23 cellular contexts compared by ENCODE assay signal in the genomic region with DNA sequence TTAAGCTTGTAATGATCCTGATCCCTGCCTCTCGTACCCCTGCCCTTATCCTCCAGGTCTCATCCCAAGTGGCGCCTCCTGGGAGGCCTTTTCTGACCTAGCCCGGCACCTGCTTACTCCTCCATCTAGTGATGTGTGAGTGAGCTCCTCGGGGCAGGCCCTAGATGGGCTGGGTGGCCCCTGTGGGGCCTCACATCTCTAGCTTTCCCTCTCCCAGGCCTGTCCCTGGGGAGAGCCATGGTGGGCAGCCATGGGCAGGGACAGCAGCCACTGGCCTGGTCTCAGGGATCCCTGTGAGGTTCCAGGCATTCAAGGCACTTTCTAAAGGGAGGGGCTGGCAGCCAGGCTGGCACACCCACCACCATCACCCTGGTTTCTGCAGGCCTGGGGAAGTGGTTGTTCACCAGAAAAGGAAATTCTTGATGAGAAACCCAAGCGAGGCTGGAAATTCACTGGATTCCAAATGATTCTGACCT. TPM values are rescaled to one million over a fixed set of nuclear protein-coding genes. Genes with fewer than 3 reads are reported as not detected.
DNase-seq lines count a peak whose midpoint lies in the region; ATAC-seq, FAIRE-seq and TF ChIP-seq lines count a peak whose summit lies in the region.
"Had no signal": no experiment of that assay in that cellular context is flagged by ENCODE, and none has a peak within 500 bp of the region (broad histone marks: within the 10 kb centered on the region; RNA-seq: fewer than 3 reads in every experiment).

No MANE protein-coding gene starts in this region.

- BruUV-seq in K562 (replicated peaks; lab: Mats Ljungman, UMichigan): no TSS peak

- H3K36me3 ChIP-seq in K562 (ENCODE audit: control insufficient read depth, insufficient read depth, low read length): no peaks in the 10 kb centered on the region
- H3K36me3 ChIP-seq in mucosa of stomach (ENCODE audit: control insufficient read depth, insufficient read depth, low read length): no peaks in the 10 kb centered on the region
- H3K36me3 ChIP-seq in spleen: peaks cover 0 to 11% (median 0%) of the 10 kb centered on the region in 6 donors

- peaks cover 0 to 45% of the 10 kb centered on the region in 2 experiments; a peak in 3 of 5 replicates for H3K4me1 ChIP-seq in K562 (replicated peaks in 1 of 2; ENCODE audit: control insufficient read depth in 2 of 2, insufficient read depth in 2 of 2, low read length in 2 of 2)
- H3K4me1 ChIP-seq in mucosa of stomach (ENCODE audit: control insufficient read depth, insufficient read depth, low read length): peaks cover 21% of the 10 kb centered on the region
- peaks cover 12 to 49% (median 26%) of the 10 kb centered on the region in 6 donors for H3K4me1 ChIP-seq in spleen
- H3K4me1 ChIP-seq: SJSA1 had no signal

- peak in 2 of 4 experiments; percentile 55 to 60 for DNase-seq in K562 (ENCODE audit: extremely low read depth in 1 of 4, low spot score in 3 of 4)
- DNase-seq in spleen: no peak
- DNase-seq in left colon: no peak
- no peak for DNase-seq in AG08395 (ENCODE audit: low spot score)
- DNase-seq in glutamatergic neuron: no peak
- no peak for DNase-seq in NCI-H510A treated with DMSO at 0.1 percent for 48 hours (lab: John Stamatoyannopoulos, UW)
- DNase-seq: activated B cell treated with CpG ODN at 0.5 μM for 24 hours; activated CD4-positive, alpha-beta memory T cell treated with anti-CD3 and anti-CD28 coated beads, Interleukin-2, amount 10 ng/mL, durations not matched to agents 7 days and 5 days; activated naive CD4-positive, alpha-beta T cell treated with anti-CD3 and anti-CD28 coated beads, Interleukin-2, amount 50 U/mL, for 16 hours; activated T-cell treated with anti-CD3 and anti-CD28 coated beads, Interleukin-2, amount 50 U/mL, for 24 hours; DND-41; NCI-H774; OCI-M1; stimulated activated CD4-positive, alpha-beta T cell treated with anti-CD3 and anti-CD28 coated beads, Interleukin-2, amount 100 ng/mL, for 24 hours; stimulated activated naive CD8-positive, alpha-beta T cell treated with anti-CD3 and anti-CD28 coated beads, Interleukin-15, amount 100 ng/mL, for 72 hours; T-helper 17 cell had no signal

- H3K4me1 Mint-ChIP-seq in glutamatergic neuron (ENCODE audit: low read depth, unreplicated experiment): peaks cover 14% of the 10 kb centered on the region
- H3K4me1 Mint-ChIP-seq: activated B cell treated with CpG ODN at 0.5 μM for 24 hours; activated CD4-positive, alpha-beta memory T cell treated with anti-CD3 and anti-CD28 coated beads, Interleukin-2, amount 10 ng/mL, durations not matched to agents 7 days and 5 days; stimulated activated naive CD8-positive, alpha-beta T cell treated with anti-CD3 and anti-CD28 coated beads, Interleukin-15, amount 100 ng/mL, for 72 hours; T-helper 17 cell had no signal

- ATAC-seq in K562 (no peak), left colon (no peak)
- ATAC-seq: HepG2; stimulated activated naive CD8-positive, alpha-beta T cell treated with anti-CD3 and anti-CD28 coated beads, Interleukin-15, amount 100 ng/mL, for 72 hours; T-helper 17 cell had no signal

- TF ChIP-seq RAD21 in K562 (CRISPR knock-in tag; conservative IDR thresholded peaks at IDR 0.05 in 1 of 2, IDR thresholded peaks at IDR 0.05 in 1 of 2): no peak

- no peak overlapping the region for H2AFZ ChIP-seq in K562 (ENCODE audit: low read depth, low read length)

- peaks cover 7% of the 10 kb centered on the region for H3K9me3 Mint-ChIP-seq in glutamatergic neuron (ENCODE audit: unreplicated experiment)
- H3K9me3 Mint-ChIP-seq: activated B cell treated with CpG ODN at 0.5 μM for 24 hours; activated CD4-positive, alpha-beta memory T cell treated with anti-CD3 and anti-CD28 coated beads, Interleukin-2, amount 10 ng/mL, durations not matched to agents 7 days and 5 days; activated T-cell treated with anti-CD3 and anti-CD28 coated beads, Interleukin-2, amount 50 U/mL, for 24 hours; stimulated activated naive CD8-positive, alpha-beta T cell treated with anti-CD3 and anti-CD28 coated beads, Interleukin-15, amount 100 ng/mL, for 72 hours had no signal

- intact Hi-C loops in K562 (cut with micrococcal nuclease) (no loop called here), spleen (cut with DNase I; ENCODE audit: low total_unique reads) (no loop called here), left colon (cut with DNase I, micrococcal nuclease) (no loop called here)

- POLR2A ChIA-PET in K562 (lab: Yijun Ruan, JAX): interaction anchor here (0.8 to 19.9 kb wide), 5 partner anchors 12 to 63 kb away, joined by 3 to 414 read pairs (median 15); no protein-coding TSS in a partner anchor

- in situ Hi-C loops in K562 (cut with MboI): no loop called here

- 1% methylated on average over 5 of the region's 5 CpGs for WGBS in K562 (ENCODE audit: insufficient coverage, low coverage, missing lambda C conversion rate)
- WGBS in spleen, 5 donors: 75 to 90% (median 79%) methylated on average over 5 of the region's 5 CpGs

- no peak overlapping the region for H3K27ac Mint-ChIP-seq in glutamatergic neuron (ENCODE audit: unreplicated experiment)
- H3K27ac Mint-ChIP-seq: activated B cell treated with CpG ODN at 0.5 μM for 24 hours; activated CD4-positive, alpha-beta memory T cell treated with anti-CD3 and anti-CD28 coated beads, Interleukin-2, amount 10 ng/mL, durations not matched to agents 7 days and 5 days; activated T-cell treated with anti-CD3 and anti-CD28 coated beads, Interleukin-2, amount 50 U/mL, for 24 hours; stimulated activated naive CD8-positive, alpha-beta T cell treated with anti-CD3 and anti-CD28 coated beads, Interleukin-15, amount 100 ng/mL, for 72 hours; T-helper 17 cell had no signal

- no peak for TF ChIP-seq POLR2A in K562 (conservative IDR thresholded peaks at IDR 0.05)
- no peak for TF ChIP-seq POLR2A in spleen (IDR thresholded peaks at IDR 0.05)

- H4K20me1 ChIP-seq in K562 (replicated peaks; ENCODE audit: control insufficient read depth, insufficient read depth, low read length): peaks cover 100% of the 10 kb centered on the region

- H3K9me3 ChIP-seq in K562 (replicated peaks; ENCODE audit: control insufficient read depth, insufficient read depth, low read depth, low read length) (no peaks in the 10 kb centered on the region), mucosa of stomach (ENCODE audit: control insufficient read depth, low read length) (no peaks in the 10 kb centered on the region), spleen (no peaks in the 10 kb centered on the region)
- H3K9me3 ChIP-seq: SJSA1 had no signal

- CTCF ChIA-PET in K562 (lab: Yijun Ruan, JAX; ENCODE audit: low intra/inter-chr PET ratio): no interaction called here

- no peak overlapping the region for H3K4me3 Mint-ChIP-seq in glutamatergic neuron (ENCODE audit: unreplicated experiment)
- H3K4me3 Mint-ChIP-seq: activated B cell treated with CpG ODN at 0.5 μM for 24 hours; activated CD4-positive, alpha-beta memory T cell treated with anti-CD3 and anti-CD28 coated beads, Interleukin-2, amount 10 ng/mL, durations not matched to agents 7 days and 5 days; activated T-cell treated with anti-CD3 and anti-CD28 coated beads, Interleukin-2, amount 50 U/mL, for 24 hours; stimulated activated naive CD8-positive, alpha-beta T cell treated with anti-CD3 and anti-CD28 coated beads, Interleukin-15, amount 100 ng/mL, for 72 hours; T-helper 17 cell had no signal

- H3K27me3 ChIP-seq in K562 (ENCODE audit: control insufficient read depth in 2 of 2, insufficient read depth in 2 of 2, low read length in 2 of 2): peaks cover 94 to 100% of the 10 kb centered on the region in 2 experiments
- no peaks in the 10 kb centered on the region for H3K27me3 ChIP-seq in mucosa of stomach (ENCODE audit: control insufficient read depth, insufficient read depth, low read length)
- H3K27me3 ChIP-seq in spleen (replicated peaks in 1 of 7): no peaks in the 10 kb centered on the region
- H3K27me3 ChIP-seq: SJSA1 had no signal

- H3K79me2 ChIP-seq in K562 (ENCODE audit: control insufficient read depth, insufficient read depth, low read length): no peaks in the 10 kb centered on the region

- no peaks in the 10 kb centered on the region for H3K36me3 Mint-ChIP-seq in glutamatergic neuron (ENCODE audit: unreplicated experiment)

- no peak overlapping the region for H3K4me2 ChIP-seq in K562 (ENCODE audit: insufficient read depth, low read length)

- peaks cover 21% of the 10 kb centered on the region for H3K9me1 ChIP-seq in K562 (ENCODE audit: control insufficient read depth, insufficient read depth, low read length)

- H3K27ac ChIP-seq in C4-2B (peak overlapping the region; percentile 85), K562 (ENCODE audit: extremely low read depth, low read depth, low read length) (no peak overlapping the region), spleen (peak overlapping the region; percentile 35 to 83 (median 64))
- H3K27ac ChIP-seq: SJSA1 had no signal

- H3K27me3 Mint-ChIP-seq in glutamatergic neuron (ENCODE audit: unreplicated experiment): peaks cover 16% of the 10 kb centered on the region
- H3K27me3 Mint-ChIP-seq: activated B cell treated with CpG ODN at 0.5 μM for 24 hours; activated CD4-positive, alpha-beta memory T cell treated with anti-CD3 and anti-CD28 coated beads, Interleukin-2, amount 10 ng/mL, durations not matched to agents 7 days and 5 days; activated T-cell treated with anti-CD3 and anti-CD28 coated beads, Interleukin-2, amount 50 U/mL, for 24 hours; stimulated activated naive CD8-positive, alpha-beta T cell treated with anti-CD3 and anti-CD28 coated beads, Interleukin-15, amount 100 ng/mL, for 72 hours; T-helper 17 cell had no signal

- H3K4me3 ChIP-seq in K562 (no peak overlapping the region), mucosa of stomach (ENCODE audit: low read length) (no peak overlapping the region), spleen (no peak overlapping the region)
- H3K4me3 ChIP-seq: SJSA1 had no signal

- no peak for FAIRE-seq in K562 (lab: Jason Lieb, UNC)
- FAIRE-seq: HepG2 had no signal

- H3K9ac ChIP-seq in K562 (ENCODE audit: insufficient read depth in 1 of 2, low read depth in 2 of 2, low read length in 2 of 2): peak overlapping the region in 1 of 2 experiments; percentile 3; a peak in 1 of 4 replicates
- peak overlapping the region; percentile 38 for H3K9ac ChIP-seq in mucosa of stomach (ENCODE audit: low read length)

- no peak for TF ChIP-seq EP300 in K562 (IDR thresholded peaks at IDR 0.05; ENCODE audit: low read length)

- TF ChIP-seq CTCF in C4-2B (conservative IDR thresholded peaks at IDR 0.05) (no peak), K562 (IDR thresholded peaks at IDR 0.05 in 2 of 3, conservative IDR thresholded peaks at IDR 0.05 in 1 of 3; ENCODE audit: insufficient read depth in 2 of 3, low read depth in 1 of 3, low read length in 3 of 3) (no peak), spleen (IDR thresholded peaks at IDR 0.05 in 8 of 11, conservative IDR thresholded peaks at IDR 0.05 in 3 of 11) (no peak), glutamatergic neuron (IDR thresholded peaks at IDR 0.05; ENCODE audit: partially characterized antibody, unreplicated experiment) (no peak)

RNA-seq across cellular contexts. Expression of a gene that starts 27.9 kb away (rescaled TPM):
- 0.79 and 1.2 TPM in 2 replicates for total RNA-seq in K562 (2011; cell fraction: chromatin; rRNA removed; ENCODE audit: low replicate concordance)
- total RNA-seq in K562 (2011; cell fraction: nucleolus; rRNA removed): 0.50 and 0.79 TPM in 2 replicates
- total RNA-seq in K562 (2011; cell fraction: nucleoplasm; rRNA removed): 0.29 and 0.46 TPM in 2 replicates
- total RNA-seq in K562 (2014; rRNA removed) (0.14 and 0.24 TPM in 2 replicates), K562 (2014; rRNA removed; fragmentation: Illumina TruSeq; extraction: Trizol) (0.04 and 0.10 TPM in 2 replicates), K562 (2015; rRNA removed; fragmentation: Illumina TruSeq; extraction: Trizol) (0.04 and 0.11 TPM in 2 replicates), K562 (2021) (0.22 and 0.74 TPM in 2 replicates), spleen (10 to 100 TPM in 2 of 7 donors, 1 to 10 TPM in 5; 4.4 to 11.8 (median 7.6) TPM), left colon (1 to 10 TPM; 1.0 to 2.9 TPM), glutamatergic neuron (ENCODE audit: unreplicated experiment) (82.5 TPM)
- polyA plus RNA-seq in K562 (2011; rRNA removed) (0.13 and 0.22 TPM in 2 replicates), K562 (2014; fragmentation: Illumina TruSeq; extraction: Trizol) (0.12 and 0.13 TPM in 2 replicates), K562 (2014; fragmentation: Nextera tagmentation; extraction: Ambion mirVana) (not detected), K562 (2014; rRNA removed) (0.18 TPM in 1 of 2 replicates, not detected in the other), spleen (1 to 10 TPM; 2.3 to 5.7 (median 2.8) TPM)
- polyA plus RNA-seq in K562 (2011; cell fraction: cytosol; rRNA removed): 0.15 and 0.31 TPM in 2 replicates
- 0.35 and 0.60 TPM in 2 replicates for polyA plus RNA-seq in K562 (2011; cell fraction: nucleus; rRNA removed)
- polyA plus RNA-seq in K562 (2012): 0.14 and 0.26 TPM in 2 replicates
- 0.21 and 0.32 TPM in 2 replicates for polyA minus RNA-seq in K562 (2011; rRNA and poly(A)+ RNA removed)
- polyA minus RNA-seq in K562 (2011; cell fraction: cytosol; rRNA and poly(A)+ RNA removed): 0.57 TPM in 1 of 2 replicates, not detected in the other
- polyA minus RNA-seq in K562 (2011; cell fraction: nucleus; rRNA and poly(A)+ RNA removed): 0.40 and 0.67 TPM in 2 replicates

RNA-seq across cellular contexts. Expression of a gene that starts 43.5 kb away (rescaled TPM):
- total RNA-seq in K562 (2011; cell fraction: chromatin; rRNA removed; ENCODE audit: low replicate concordance): not detected in 2 replicates
- total RNA-seq in K562 (2011; cell fraction: nucleolus; rRNA removed): not detected in 2 replicates
- not detected in 2 replicates for total RNA-seq in K562 (2011; cell fraction: nucleoplasm; rRNA removed)
- total RNA-seq in K562 (2014; rRNA removed): not detected in 2 replicates
- total RNA-seq in K562 (2014; rRNA removed; fragmentation: Illumina TruSeq; extraction: Trizol): not detected in 2 replicates
- not detected in 2 replicates for total RNA-seq in K562 (2015; rRNA removed; fragmentation: Illumina TruSeq; extraction: Trizol)
- not detected in 2 replicates for total RNA-seq in K562 (2021)
- 0.24 TPM in 1 of 2 replicates, not detected in the other for polyA plus RNA-seq in K562 (2011; rRNA removed)
- polyA plus RNA-seq in K562 (2011; cell fraction: cytosol; rRNA removed): not detected in 2 replicates
- polyA plus RNA-seq in K562 (2011; cell fraction: nucleus; rRNA removed): 0.27 TPM in 1 of 2 replicates, not detected in the other
- not detected in 2 replicates for polyA plus RNA-seq in K562 (2012)
- not detected in 2 replicates for polyA plus RNA-seq in K562 (2014; fragmentation: Illumina TruSeq; extraction: Trizol)
- polyA plus RNA-seq in K562 (2014; fragmentation: Nextera tagmentation; extraction: Ambion mirVana): under 1 TPM in 1 of 2 experiments, not detected in 1; 0.35 TPM
- not detected in 2 replicates for polyA plus RNA-seq in K562 (2014; rRNA removed)
- polyA minus RNA-seq in K562 (2011; rRNA and poly(A)+ RNA removed): not detected in 2 replicates
- polyA minus RNA-seq in K562 (2011; cell fraction: cytosol; rRNA and poly(A)+ RNA removed): not detected in 2 replicates
- not detected in 2 replicates for polyA minus RNA-seq in K562 (2011; cell fraction: nucleus; rRNA and poly(A)+ RNA removed)
- under 1 TPM in 2 of 7 donors, not detected in 5; 0.52 to 0.77 TPM for total RNA-seq in spleen
- under 1 TPM in 2 of 3 donors, not detected in 1; 0.11 to 0.38 TPM for polyA plus RNA-seq in spleen
- under 1 TPM in 1 of 2 donors, not detected in 1; 0.82 TPM for total RNA-seq in left colon
- total RNA-seq in glutamatergic neuron (ENCODE audit: unreplicated experiment): 1.7 TPM
- total RNA-seq: activated B cell treated with CpG ODN at 0.5 μM for 24 hours; activated CD4-positive, alpha-beta memory T cell treated with anti-CD3 and anti-CD28 coated beads, Interleukin-2, amount 10 ng/mL, durations not matched to agents 7 days and 5 days; glomerular endothelial cell; M059J; mononuclear cell; SJSA1 had no signal

RNA-seq across cellular contexts. Expression of a gene that starts 47.0 kb away (rescaled TPM):
- total RNA-seq in K562 (2011; cell fraction: chromatin; rRNA removed; ENCODE audit: low replicate concordance): not detected in 2 replicates
- total RNA-seq in K562 (2011; cell fraction: nucleolus; rRNA removed): not detected in 2 replicates
- total RNA-seq in K562 (2011; cell fraction: nucleoplasm; rRNA removed): not detected in 2 replicates
- total RNA-seq in K562 (2014; rRNA removed) (0.04 and 0.50 TPM in 2 replicates), K562 (2014; rRNA removed; fragmentation: Illumina TruSeq; extraction: Trizol) (not detected in 2 replicates), K562 (2015; rRNA removed; fragmentation: Illumina TruSeq; extraction: Trizol) (not detected in 2 replicates), K562 (2021) (0.09 TPM in 1 of 2 replicates, not detected in the other), spleen (1 to 10 TPM; 1.6 to 3.7 (median 2.7) TPM), left colon (1 to 10 TPM; 1.1 to 1.2 TPM), glutamatergic neuron (ENCODE audit: unreplicated experiment) (2.0 TPM)
- polyA plus RNA-seq in K562 (2011; rRNA removed) (0.01 and 0.04 TPM in 2 replicates), K562 (2014; fragmentation: Illumina TruSeq; extraction: Trizol) (not detected in 2 replicates), K562 (2014; fragmentation: Nextera tagmentation; extraction: Ambion mirVana) (under 1 TPM; 0.04 to 0.08 TPM), K562 (2014; rRNA removed) (0.08 TPM in 1 of 2 replicates, not detected in the other), spleen (1 to 10 TPM; 1.0 to 1.3 (median 1.2) TPM)
- polyA plus RNA-seq in K562 (2011; cell fraction: cytosol; rRNA removed): 0.58 TPM in 1 of 2 replicates, not detected in the other
- 0.06 TPM in 1 of 2 replicates, not detected in the other for polyA plus RNA-seq in K562 (2011; cell fraction: nucleus; rRNA removed)
- 0.08 and 0.18 TPM in 2 replicates for polyA plus RNA-seq in K562 (2012)
- polyA minus RNA-seq in K562 (2011; rRNA and poly(A)+ RNA removed): 0.42 TPM in 1 of 2 replicates, not detected in the other
- not detected in 2 replicates for polyA minus RNA-seq in K562 (2011; cell fraction: cytosol; rRNA and poly(A)+ RNA removed)
- polyA minus RNA-seq in K562 (2011; cell fraction: nucleus; rRNA and poly(A)+ RNA removed): 0.11 and 0.40 TPM in 2 replicates
- total RNA-seq: mononuclear cell had no signal
